In genomic region chr2:2703127-2703526, GRCh38 we compare ENCODE assay signal across 29 cellular contexts.
"Had no signal": no experiment of that assay in that cellular context is flagged by ENCODE, and none has a peak within 500 bp of the region (broad histone marks: within the 10 kb centered on the region; RNA-seq: fewer than 3 reads in every experiment).

No MANE protein-coding gene starts in this region.

- H3K79me2 ChIP-seq: hepatocyte had no signal

- H3K4me1 ChIP-seq: gastroesophageal sphincter, left ventricle myocardium inferior, pancreas, right atrium auricular region, thyroid gland, upper lobe of left lung had no signal

- H3K4me3 Mint-ChIP-seq: activated B cell treated with CpG ODN at 0.5 μM for 24 hours; activated CD8-positive, alpha-beta T cell treated with anti-CD3 and anti-CD28 coated beads for 36 hours; activated T-cell treated with anti-CD3 and anti-CD28 coated beads, Interleukin-2, amount 50 U/mL, for 4 hours; activated T-helper 17 cell treated with anti-CD3 and anti-CD28 coated beads, Interleukin-2, amount 50 U/mL, for 72 hours; effector memory CD8-positive, alpha-beta T cell; nephron; stimulated activated memory B cell treated with anti-CD40 and anti-IgM and Interleukin-4, amounts not matched to agents 10 μg/mL and 1 μg/mL and 100 μg/mL, for 72 hours; stimulated activated naive CD8-positive, alpha-beta T cell treated with anti-CD3 and anti-CD28 coated beads, Interleukin-15, amount 100 ng/mL, for 72 hours had no signal

- H3K9me3 Mint-ChIP-seq: activated B cell treated with CpG ODN at 0.5 μM for 24 hours; activated CD8-positive, alpha-beta T cell treated with anti-CD3 and anti-CD28 coated beads for 36 hours; activated T-cell treated with anti-CD3 and anti-CD28 coated beads, Interleukin-2, amount 50 U/mL, for 4 hours; activated T-helper 17 cell treated with anti-CD3 and anti-CD28 coated beads, Interleukin-2, amount 50 U/mL, for 72 hours; effector memory CD8-positive, alpha-beta T cell; nephron; stimulated activated memory B cell treated with anti-CD40 and anti-IgM and Interleukin-4, amounts not matched to agents 10 μg/mL and 1 μg/mL and 100 μg/mL, for 72 hours; stimulated activated naive CD8-positive, alpha-beta T cell treated with anti-CD3 and anti-CD28 coated beads, Interleukin-15, amount 100 ng/mL, for 72 hours had no signal

- H3K4me3 ChIP-seq: gastroesophageal sphincter, hepatocyte, left ventricle myocardium inferior, pancreas, right atrium auricular region, smooth muscle cell, thyroid gland, upper lobe of left lung, vagina had no signal

- H2AFZ ChIP-seq: hepatocyte had no signal

- H3K36me3 Mint-ChIP-seq: stimulated activated memory B cell treated with anti-CD40 and anti-IgM and Interleukin-4, amounts not matched to agents 10 μg/mL and 1 μg/mL and 100 μg/mL, for 72 hours had no signal

- H3K27me3 Mint-ChIP-seq: activated B cell treated with CpG ODN at 0.5 μM for 24 hours; activated CD8-positive, alpha-beta T cell treated with anti-CD3 and anti-CD28 coated beads for 36 hours; activated T-helper 17 cell treated with anti-CD3 and anti-CD28 coated beads, Interleukin-2, amount 50 U/mL, for 72 hours; stimulated activated memory B cell treated with anti-CD40 and anti-IgM and Interleukin-4, amounts not matched to agents 10 μg/mL and 1 μg/mL and 100 μg/mL, for 72 hours; stimulated activated naive CD8-positive, alpha-beta T cell treated with anti-CD3 and anti-CD28 coated beads, Interleukin-15, amount 100 ng/mL, for 72 hours had no signal

- H3K4me1 Mint-ChIP-seq: activated T-helper 17 cell treated with anti-CD3 and anti-CD28 coated beads, Interleukin-2, amount 50 U/mL, for 72 hours had no signal

- DNase-seq: activated B cell treated with CpG ODN at 0.5 μM for 24 hours; activated CD4-positive, alpha-beta T cell treated with anti-CD3 and anti-CD28 coated beads, Interleukin-2, amount 50 U/mL, for 1 hour; activated CD8-positive, alpha-beta T cell treated with anti-CD3 and anti-CD28 coated beads for 36 hours; activated gamma-delta T cell treated with Interleukin-2 at 50 U/mL for 16 hours; activated naive CD4-positive, alpha-beta T cell treated with anti-CD3 and anti-CD28 coated beads, Interleukin-2, amount 50 U/mL, for 16 hours; activated T-cell treated with anti-CD3 and anti-CD28 coated beads, Interleukin-2, amount 50 U/mL, for 4 hours; amniotic stem cell; caudate nucleus; cortex of kidney; effector memory CD8-positive, alpha-beta T cell; islet precursor cell; left ventricle myocardium inferior; nucleus accumbens; pancreas; stimulated activated CD4-positive, alpha-beta T cell treated with anti-CD3 and anti-CD28 coated beads, Interleukin-1b, Interleukin-23, amount 100 ng/mL, for 48 hours; stimulated activated CD4-positive, alpha-beta T cell treated with anti-CD3 and anti-CD28 coated beads, Interleukin-4, amount 100 ng/mL, for 4 hours; stimulated activated CD8-positive, alpha-beta memory T cell treated with anti-CD3 and anti-CD28 coated beads, Interleukin-4, amount 100 ng/mL, for 48 hours; stimulated activated naive CD8-positive, alpha-beta T cell treated with anti-CD3 and anti-CD28 coated beads, Interleukin-15, amount 100 ng/mL, for 72 hours; substantia nigra; thyroid gland; upper lobe of left lung had no signal

- ATAC-seq: activated CD8-positive, alpha-beta T cell treated with anti-CD3 and anti-CD28 coated beads for 36 hours; activated T-cell treated with anti-CD3 and anti-CD28 coated beads, Interleukin-2, amount 50 U/mL, for 4 hours; activated T-helper 17 cell treated with anti-CD3 and anti-CD28 coated beads, Interleukin-2, amount 50 U/mL, for 72 hours; effector memory CD8-positive, alpha-beta T cell; gastroesophageal sphincter; pancreas; stimulated activated memory B cell treated with anti-CD40 and anti-IgM and Interleukin-4, amounts not matched to agents 10 μg/mL and 1 μg/mL and 100 μg/mL, for 72 hours; stimulated activated naive CD8-positive, alpha-beta T cell treated with anti-CD3 and anti-CD28 coated beads, Interleukin-15, amount 100 ng/mL, for 72 hours had no signal

- H3K4me2 ChIP-seq: hepatocyte, smooth muscle cell had no signal

- H3K27me3 ChIP-seq: gastroesophageal sphincter, hepatocyte, right atrium auricular region, thyroid gland, upper lobe of left lung, vagina had no signal

- H3K9me3 ChIP-seq: gastroesophageal sphincter, left ventricle myocardium inferior, pancreas, right atrium auricular region, thyroid gland, upper lobe of left lung, vagina had no signal

- H3K27ac ChIP-seq: gastroesophageal sphincter, hepatocyte, left ventricle myocardium inferior, pancreas, right atrium auricular region, thyroid gland, upper lobe of left lung, vagina had no signal

- H3K27ac Mint-ChIP-seq: activated B cell treated with CpG ODN at 0.5 μM for 24 hours; activated CD8-positive, alpha-beta T cell treated with anti-CD3 and anti-CD28 coated beads for 36 hours; activated T-helper 17 cell treated with anti-CD3 and anti-CD28 coated beads, Interleukin-2, amount 50 U/mL, for 72 hours; effector memory CD8-positive, alpha-beta T cell; nephron; stimulated activated memory B cell treated with anti-CD40 and anti-IgM and Interleukin-4, amounts not matched to agents 10 μg/mL and 1 μg/mL and 100 μg/mL, for 72 hours; stimulated activated naive CD8-positive, alpha-beta T cell treated with anti-CD3 and anti-CD28 coated beads, Interleukin-15, amount 100 ng/mL, for 72 hours had no signal

- H3K36me3 ChIP-seq: gastroesophageal sphincter, left ventricle myocardium inferior, pancreas, right atrium auricular region, thyroid gland, upper lobe of left lung, vagina had no signal
